Comparison of ENCODE assay signal across 33 cellular contexts in genomic region chr18:58838946-58839345, GRCh38.
"Had no signal": no experiment of that assay in that cellular context is flagged by ENCODE, and none has a peak within 500 bp of the region (broad histone marks: within the 10 kb centered on the region; RNA-seq: fewer than 3 reads in every experiment).

No MANE protein-coding gene starts in this region.

- H3K27ac ChIP-seq: cardiac muscle cell, KMS-11, Peyer's patch, SJSA1, VCaP had no signal

- H3K27me3 ChIP-seq: cardiac muscle cell, Peyer's patch, SJSA1 had no signal

- H3K9me3 ChIP-seq: Peyer's patch, SJSA1 had no signal

- H3K4me1 ChIP-seq: Peyer's patch, SJSA1 had no signal

- H3K9ac ChIP-seq: KMS-11 had no signal

- H3K4me2 ChIP-seq: KMS-11 had no signal

- H3K36me3 ChIP-seq: cardiac muscle cell, Peyer's patch, SJSA1 had no signal

- H3K4me3 ChIP-seq: cardiac muscle cell, Peyer's patch, SJSA1 had no signal

- ATAC-seq: activated T-cell treated with anti-CD3 and anti-CD28 coated beads, Interleukin-2, amount 50 U/mL, for 72 hours; activated T-helper 17 cell treated with anti-CD3 and anti-CD28 coated beads, Interleukin-2, amount 50 U/mL, for 72 hours; PC-3; SK-N-SH treated with all-trans-retinoic acid at 6 μM for 48 hours; T-cell; T-helper 17 cell had no signal

- DNase-seq: activated CD4-positive, alpha-beta memory T cell treated with anti-CD3 and anti-CD28 coated beads, Interleukin-2, amount 10 ng/mL, durations not matched to agents 7 days and 5 days; activated CD4-positive, alpha-beta T cell treated with anti-CD3 and anti-CD28 coated beads for 1 hour; activated CD4-positive, alpha-beta T cell treated with anti-CD3 and anti-CD28 coated beads for 48 hours; activated CD4-positive, CD25-positive, alpha-beta regulatory T cell; activated effector memory CD4-positive, alpha-beta T cell treated with anti-CD3 and anti-CD28 coated beads, Interleukin-2, amount 50 U/mL, for 16 hours; activated naive CD4-positive, alpha-beta T cell; activated naive CD4-positive, alpha-beta T cell treated with anti-CD3 and anti-CD28 coated beads, Interleukin-2, amount 50 U/mL, for 16 hours; activated naive CD8-positive, alpha-beta T cell treated with anti-CD3 and anti-CD28 coated beads for 36 hours; activated T-cell treated with anti-CD3 and anti-CD28 coated beads, Interleukin-2, amount 50 U/mL, for 1 hour; activated T-cell treated with anti-CD3 and anti-CD28 coated beads, Interleukin-2, amount 50 U/mL, for 72 hours; amniotic stem cell; aorta; MM.1S; MV-4-11; NCI-H1092; NCI-H1436 treated with DMSO at 0.1 percent for 48 hours; NCI-H1694 treated with DMSO at 0.1 percent for 48 hours; NCI-H2029; NCI-H345; NCI-H524 treated with DMSO at 0.1 percent for 48 hours; NK-92 treated with Interleukin-12 subunit alpha and Interleukin-12 subunit beta, amount 100 ng/mL, for 24 hours; Peyer's patch; RPMI8226; SHP77 treated with DMSO at 0.1 percent for 48 hours; T-cell; T-helper 17 cell had no signal
